Comparison of ENCODE assay signal across 30 cellular contexts in the genomic region with DNA sequence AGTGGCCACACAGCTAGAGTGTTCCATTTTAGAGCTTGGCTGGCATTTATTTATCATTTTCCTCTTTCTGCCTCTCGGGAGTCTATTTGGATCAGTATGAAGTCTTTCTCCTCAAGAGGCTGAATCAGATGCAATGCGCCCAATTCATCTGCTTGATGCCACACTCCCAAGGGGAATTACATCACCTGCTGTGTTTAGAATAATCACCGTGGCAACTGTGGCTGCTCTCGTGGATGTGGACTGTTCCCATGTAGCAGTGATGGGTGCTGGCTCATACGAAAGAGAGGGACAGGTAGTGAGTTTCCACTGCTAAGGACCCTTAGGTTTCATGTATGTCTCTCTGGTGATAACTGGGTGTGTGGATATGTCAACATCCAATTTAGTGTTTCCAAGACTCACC.
"Had no signal": no experiment of that assay in that cellular context is flagged by ENCODE, and none has a peak within 500 bp of the region (broad histone marks: within the 10 kb centered on the region; RNA-seq: fewer than 3 reads in every experiment).

No MANE protein-coding gene starts in this region.

- H3K27me3 ChIP-seq: brain microvascular endothelial cell, MG63, Peyer's patch, SJSA1 had no signal

- H3K9me3 ChIP-seq: MG63, Peyer's patch, SK-N-SH had no signal

- DNase-seq: activated CD4-positive, alpha-beta T cell treated with anti-CD3 and anti-CD28 coated beads, Interleukin-2, amount 10 ng/mL, durations not matched to agents 24 days and 14 days; activated CD4-positive, alpha-beta T cell treated with anti-CD3 and anti-CD28 coated beads, Interleukin-2, amount 50 U/mL, for 4 hours; activated CD8-positive, alpha-beta T cell treated with anti-CD3 and anti-CD28 coated beads for 36 hours; activated effector memory CD4-positive, alpha-beta T cell treated with anti-CD3 and anti-CD28 coated beads, Interleukin-2, amount 50 U/mL, for 16 hours; activated naive CD4-positive, alpha-beta T cell; activated naive CD4-positive, alpha-beta T cell treated with anti-CD3 and anti-CD28 coated beads, Interleukin-2, amount 50 U/mL, for 16 hours; activated naive CD8-positive, alpha-beta T cell treated with anti-CD3 and anti-CD28 coated beads for 36 hours; activated T-cell treated with anti-CD3 and anti-CD28 coated beads, Interleukin-2, amount 50 U/mL, for 1 hour; activated T-cell treated with anti-CD3 and anti-CD28 coated beads, Interleukin-2, amount 50 U/mL, for 72 hours; amniotic stem cell; aorta; brain microvascular endothelial cell; central memory CD4-positive, alpha-beta T cell; Kasumi-1; MG63; NCI-H1048; NCI-H1105 treated with DMSO at 0.1 percent for 48 hours; NCI-H1694; NCI-H1930; NCI-H2081 treated with DMSO at 0.1 percent for 48 hours; NCI-H2227 treated with DMSO at 0.1 percent for 48 hours; NCI-H510A treated with DMSO at 0.1 percent for 48 hours; NCI-H526 treated with DMSO at 0.1 percent for 48 hours; NCI-H774; PC-3; Peyer's patch; RPMI8226; SHP77 treated with DMSO at 0.1 percent for 48 hours; SK-N-SH had no signal

- H3K36me3 ChIP-seq: brain microvascular endothelial cell, MG63, Peyer's patch, SJSA1 had no signal

- H3K4me3 ChIP-seq: MG63, Peyer's patch, SJSA1 had no signal

- H3K4me1 ChIP-seq: Peyer's patch, SJSA1 had no signal
